ENCODE assay signal across 26 cellular contexts in the genomic region with DNA sequence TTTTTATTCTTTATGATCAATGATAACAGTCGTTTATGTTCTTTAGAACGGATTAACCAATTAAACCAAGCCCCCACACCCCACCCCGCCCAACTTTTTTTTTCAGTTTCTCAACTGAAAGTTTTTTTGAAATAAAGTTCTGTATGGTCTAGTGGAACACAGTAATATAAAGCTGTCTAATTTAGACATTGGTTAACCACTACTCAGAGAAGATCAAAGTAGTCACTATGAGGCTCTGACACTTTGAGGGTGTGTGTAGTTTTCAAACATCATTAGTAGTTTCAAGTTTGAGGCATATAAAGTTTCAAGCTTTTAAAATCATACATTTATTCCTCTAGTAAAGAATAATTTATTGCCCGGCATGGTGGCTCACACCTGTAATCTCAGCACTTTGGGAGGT.
"Had no signal": no experiment of that assay in that cellular context is flagged by ENCODE, and none has a peak within 500 bp of the region (broad histone marks: within the 10 kb centered on the region; RNA-seq: fewer than 3 reads in every experiment).

No MANE protein-coding gene starts in this region.

- H3K9me3 Mint-ChIP-seq: nephron, neural crest cell had no signal

- H3K4me1 ChIP-seq: left ventricle myocardium inferior, pancreas, prostate gland, stomach, thyroid gland, transverse colon, upper lobe of left lung had no signal

- H3K27me3 Mint-ChIP-seq: stimulated activated naive B cell treated with anti-CD40 and anti-IgM and Interleukin-4, amounts not matched to agents 10 μg/mL and 1 μg/mL and 100 μg/mL, for 72 hours had no signal

- H3K36me3 ChIP-seq: left ventricle myocardium inferior, pancreas, prostate gland, stomach, thyroid gland, transverse colon, upper lobe of left lung, vagina had no signal

- H3K4me1 Mint-ChIP-seq: naive thymus-derived CD8-positive, alpha-beta T cell; nephron; stimulated activated naive B cell treated with anti-CD40 and anti-IgM and Interleukin-4, amounts not matched to agents 10 μg/mL and 1 μg/mL and 100 μg/mL, for 72 hours had no signal

- H3K9me3 ChIP-seq: left ventricle myocardium inferior, pancreas, prostate gland, stomach, testis, thyroid gland, transverse colon, upper lobe of left lung, vagina had no signal

- H3K4me3 ChIP-seq: left ventricle myocardium inferior, pancreas, prostate gland, skin epidermis, stomach, testis, thyroid gland, transverse colon, upper lobe of left lung, vagina had no signal

- H3K36me3 Mint-ChIP-seq: naive thymus-derived CD8-positive, alpha-beta T cell; stimulated activated naive B cell treated with anti-CD40 and anti-IgM and Interleukin-4, amounts not matched to agents 10 μg/mL and 1 μg/mL and 100 μg/mL, for 72 hours had no signal

- H3K27ac ChIP-seq: left ventricle myocardium inferior, pancreas, prostate gland, skin epidermis, stomach, testis, thyroid gland, transverse colon, upper lobe of left lung, vagina had no signal

- ATAC-seq: naive thymus-derived CD8-positive, alpha-beta T cell; pancreas; right cardiac atrium; sciatic nerve; stimulated activated naive B cell treated with anti-CD40 and anti-IgM and Interleukin-4, amounts not matched to agents 10 μg/mL and 1 μg/mL and 100 μg/mL, for 72 hours; stimulated activated naive CD8-positive, alpha-beta T cell treated with anti-CD3 and anti-CD28 coated beads, Interleukin-15, Interleukin-2, amounts not matched to agents 100 U/mL and 50 U/mL, for 24 hours had no signal

- H3K27ac Mint-ChIP-seq: naive thymus-derived CD8-positive, alpha-beta T cell; nephron; stimulated activated naive B cell treated with anti-CD40 and anti-IgM and Interleukin-4, amounts not matched to agents 10 μg/mL and 1 μg/mL and 100 μg/mL, for 72 hours had no signal

- H3K27me3 ChIP-seq: pancreas, stomach, testis, thyroid gland, transverse colon, upper lobe of left lung, vagina had no signal

- DNase-seq: islet precursor cell; left ventricle myocardium inferior; mesenchymal stem cell; naive thymus-derived CD8-positive, alpha-beta T cell; nucleus accumbens; pancreas; posterior cingulate gyrus; retina; right cardiac atrium; stimulated activated CD4-positive, alpha-beta T cell treated with anti-CD3 and anti-CD28 coated beads, Interleukin-12 subunit alpha, Interleukin-12 subunit beta, amount 100 ng/mL, for 4 hours; stimulated activated CD4-positive, alpha-beta T cell treated with anti-CD3 and anti-CD28 coated beads, Interleukin-15, amount 100 ng/mL, for 24 hours; stimulated activated CD4-positive, alpha-beta T cell treated with anti-CD3 and anti-CD28 coated beads, Interleukin-2, amount 100 ng/mL, for 24 hours; stimulated activated CD4-positive, alpha-beta T cell treated with anti-CD3 and anti-CD28 coated beads, Interleukin-4, amount 100 ng/mL, for 1 hour; stimulated activated naive B cell treated with anti-CD40 and anti-IgM and Interleukin-4, amounts not matched to agents 10 μg/mL and 1 μg/mL and 100 μg/mL, for 72 hours; stimulated activated naive CD8-positive, alpha-beta T cell treated with anti-CD3 and anti-CD28 coated beads, Interleukin-15, Interleukin-2, amounts not matched to agents 100 U/mL and 50 U/mL, for 24 hours; stomach; testis; thyroid gland; transverse colon; upper lobe of left lung had no signal

- H3K4me3 Mint-ChIP-seq: naive thymus-derived CD8-positive, alpha-beta T cell; nephron; neural crest cell; stimulated activated naive B cell treated with anti-CD40 and anti-IgM and Interleukin-4, amounts not matched to agents 10 μg/mL and 1 μg/mL and 100 μg/mL, for 72 hours had no signal
